25 cellular contexts compared by ENCODE assay signal in genomic region chr13:112184851-112185371, GRCh38.
"Had no signal": no experiment of that assay in that cellular context is flagged by ENCODE, and none has a peak within 500 bp of the region (broad histone marks: within the 10 kb centered on the region; RNA-seq: fewer than 3 reads in every experiment).

No MANE protein-coding gene starts in this region.

- H3K27ac Mint-ChIP-seq: memory B cell; natural killer cell; nephron progenitor cell; stimulated activated naive B cell treated with anti-CD40 and anti-IgM and Interleukin-4, amounts not matched to agents 10 μg/mL and 1 μg/mL and 100 μg/mL, for 72 hours had no signal

- H3K4me1 ChIP-seq: heart right ventricle, left ventricle myocardium inferior, pancreas, psoas muscle, stomach, testis, thyroid gland, transverse colon, vagina had no signal

- H3K27me3 ChIP-seq: hepatocyte, pancreas, right lobe of liver, testis, thyroid gland, transverse colon, upper lobe of left lung, vagina had no signal

- H3K9me3 ChIP-seq: heart right ventricle, pancreas, psoas muscle, right lobe of liver, testis, thyroid gland, transverse colon, upper lobe of left lung, vagina had no signal

- H3K4me3 Mint-ChIP-seq: memory B cell; natural killer cell; nephron progenitor cell; stimulated activated naive B cell treated with anti-CD40 and anti-IgM and Interleukin-4, amounts not matched to agents 10 μg/mL and 1 μg/mL and 100 μg/mL, for 72 hours had no signal

- H3K4me3 ChIP-seq: heart right ventricle, hepatocyte, left ventricle myocardium inferior, lung, pancreas, psoas muscle, right lobe of liver, skin epidermis, stomach, testis, thyroid gland, transverse colon, upper lobe of left lung, vagina had no signal

- ATAC-seq: heart right ventricle; natural killer cell; pancreas; psoas muscle; right lobe of liver; stimulated activated naive B cell treated with anti-CD40 and anti-IgM and Interleukin-4, amounts not matched to agents 10 μg/mL and 1 μg/mL and 100 μg/mL, for 72 hours; stimulated activated naive CD8-positive, alpha-beta T cell treated with anti-CD3 and anti-CD28 coated beads, Interleukin-15, Interleukin-2, amounts not matched to agents 100 U/mL and 50 U/mL, for 24 hours had no signal

- DNase-seq: heart right ventricle; islet precursor cell; left ventricle myocardium inferior; natural killer cell; nephron progenitor cell; nucleus accumbens; pancreas; psoas muscle; stimulated activated CD4-positive, alpha-beta T cell treated with anti-CD3 and anti-CD28 coated beads, Interleukin-12 subunit alpha, Interleukin-12 subunit beta, amount 100 ng/mL, for 4 hours; stimulated activated CD4-positive, alpha-beta T cell treated with anti-CD3 and anti-CD28 coated beads, Interleukin-15, amount 100 ng/mL, for 24 hours; stimulated activated CD4-positive, alpha-beta T cell treated with anti-CD3 and anti-CD28 coated beads, Interleukin-2, amount 100 ng/mL, for 24 hours; stimulated activated CD4-positive, alpha-beta T cell treated with anti-CD3 and anti-CD28 coated beads, Interleukin-4, amount 100 ng/mL, for 1 hour; stimulated activated naive B cell treated with anti-CD40 and anti-IgM and Interleukin-4, amounts not matched to agents 10 μg/mL and 1 μg/mL and 100 μg/mL, for 72 hours; stimulated activated naive CD8-positive, alpha-beta T cell treated with anti-CD3 and anti-CD28 coated beads, Interleukin-15, Interleukin-2, amounts not matched to agents 100 U/mL and 50 U/mL, for 24 hours; stomach; testis; thyroid gland; transverse colon had no signal

- H3K4me1 Mint-ChIP-seq: memory B cell; stimulated activated naive B cell treated with anti-CD40 and anti-IgM and Interleukin-4, amounts not matched to agents 10 μg/mL and 1 μg/mL and 100 μg/mL, for 72 hours had no signal

- H3K36me3 ChIP-seq: heart right ventricle, left ventricle myocardium inferior, pancreas, right lobe of liver, stomach, thyroid gland, transverse colon, upper lobe of left lung, vagina had no signal

- H3K36me3 Mint-ChIP-seq: memory B cell; natural killer cell; stimulated activated naive B cell treated with anti-CD40 and anti-IgM and Interleukin-4, amounts not matched to agents 10 μg/mL and 1 μg/mL and 100 μg/mL, for 72 hours had no signal

- H3K27me3 Mint-ChIP-seq: memory B cell; stimulated activated naive B cell treated with anti-CD40 and anti-IgM and Interleukin-4, amounts not matched to agents 10 μg/mL and 1 μg/mL and 100 μg/mL, for 72 hours had no signal

- H3K4me2 ChIP-seq: hepatocyte had no signal

- H3K27ac ChIP-seq: heart right ventricle, hepatocyte, left ventricle myocardium inferior, pancreas, psoas muscle, right lobe of liver, skin epidermis, stomach, testis, thyroid gland, transverse colon, upper lobe of left lung, vagina had no signal

- H3K9me3 Mint-ChIP-seq: natural killer cell, nephron progenitor cell had no signal
